15 cellular contexts compared by ENCODE assay signal in genomic region chr5:80093796-80094195, GRCh38. TPM values are rescaled to one million over a fixed set of nuclear protein-coding genes. Genes with fewer than 3 reads are reported as not detected.
A peak's percentile ranks its signal among the peaks of the same experiment; 100 is the strongest.
DNase-seq lines count a peak whose midpoint lies in the region; ATAC-seq, FAIRE-seq and TF ChIP-seq lines count a peak whose summit lies in the region.
"Had no signal": no experiment of that assay in that cellular context is flagged by ENCODE, and none has a peak within 500 bp of the region (broad histone marks: within the 10 kb centered on the region; RNA-seq: fewer than 3 reads in every experiment).

No MANE protein-coding gene starts in this region.

- H3K36me3 ChIP-seq in DND-41 (ENCODE audit: insufficient read depth, low read length): no peaks in the 10 kb centered on the region
- H3K36me3 ChIP-seq in KOPT-K1 (ENCODE audit: insufficient read depth, low read length): no peaks in the 10 kb centered on the region
- no peaks in the 10 kb centered on the region for H3K36me3 ChIP-seq in iPS-20b (ENCODE audit: insufficient read depth, low read depth, low read length)
- no peaks in the 10 kb centered on the region for H3K36me3 ChIP-seq in pancreas

- H3K9ac ChIP-seq in DND-41 (ENCODE audit: low read depth, low read length) (no peak overlapping the region), iPS-20b (ENCODE audit: low read depth, low read length) (peak overlapping the region; percentile 30; the same call in 1 of the 2 replicates)

- H2AFZ ChIP-seq in DND-41 (ENCODE audit: low read depth, low read length): 0 out of 2 replicates have a peak overlapping the region, but pooled peaks have one; percentile 21

- H3K4me1 ChIP-seq in DND-41 (ENCODE audit: insufficient read depth, low read length): peaks cover 12% of the 10 kb centered on the region
- H3K4me1 ChIP-seq in iPS-20b (ENCODE audit: insufficient read depth, low read length): peaks cover 18% of the 10 kb centered on the region; the same call in 1 of the 2 replicates
- H3K4me1 ChIP-seq in pancreas: no peaks in the 10 kb centered on the region

- intact Hi-C loops in pancreas (cut with DNase I): loop anchor here in 2 of 3 donors (5.0 to 10.0 kb wide), 3 partner anchors 81 to 214 kb away; no protein-coding TSS in a partner anchor

- no peak for FAIRE-seq in pancreas (lab: Jason Lieb, UNC)
- FAIRE-seq: bronchial epithelial cell, GM18507 had no signal

- H3K4me3 ChIP-seq in DND-41 (ENCODE audit: low read depth in 1 of 2, low read length in 2 of 2): no peak overlapping the region
- H3K4me3 ChIP-seq in iPS-20b (ENCODE audit: low read length): no peak overlapping the region
- H3K4me3 ChIP-seq in pancreas: no peak overlapping the region
- H3K4me3 ChIP-seq: SK-N-MC had no signal

- H3K27ac ChIP-seq in DND-41 (ENCODE audit: low read length) (peak overlapping the region; percentile 15), KOPT-K1 (ENCODE audit: low read depth, low read length, poor library complexity, severe bottlenecking) (peak overlapping the region; percentile 89), iPS-20b (ENCODE audit: low read length) (no peak overlapping the region), pancreas (peak overlapping the region in 3 of 4 donors; percentile 23 to 55 (median 47)), substantia nigra (ENCODE audit: low read depth, low read length, poor library complexity, severe bottlenecking) (no peak overlapping the region)
- H3K27ac ChIP-seq: SK-N-MC had no signal

- no peaks in the 10 kb centered on the region for H3K9me3 ChIP-seq in DND-41 (ENCODE audit: insufficient read depth, low read length, severe bottlenecking)
- no peaks in the 10 kb centered on the region for H3K9me3 ChIP-seq in KOPT-K1 (ENCODE audit: insufficient read depth, low read length, poor library complexity, severe bottlenecking)
- H3K9me3 ChIP-seq in iPS-20b (ENCODE audit: insufficient read depth, low read depth, low read length): no peaks in the 10 kb centered on the region
- H3K9me3 ChIP-seq in pancreas: no peaks in the 10 kb centered on the region

- no peak overlapping the region for H3K4me2 ChIP-seq in DND-41 (ENCODE audit: insufficient read depth, low read length)

- H3K27me3 ChIP-seq in DND-41 (ENCODE audit: insufficient read depth, low read length, poor library complexity) (no peaks in the 10 kb centered on the region), iPS-20b (ENCODE audit: insufficient read depth, low read length) (no peaks in the 10 kb centered on the region), pancreas (no peaks in the 10 kb centered on the region)

- no peaks in the 10 kb centered on the region for H4K20me1 ChIP-seq in DND-41 (ENCODE audit: insufficient read depth, low read length)

- DNase-seq in DND-41 (no peak), pancreas (peak in 1 of 6 donors; percentile 16), NCI-H1092 (lab: John Stamatoyannopoulos, UW) (no peak), substantia nigra (lab: John Stamatoyannopoulos, UW) (no peak)
- DNase-seq: activated naive CD4-positive, alpha-beta T cell treated with anti-CD3 and anti-CD28 coated beads, Interleukin-2, amount 10 ng/mL, durations not matched to agents 7 days and 5 days; effector CD8-positive, alpha-beta T cell; NCI-H1417; NCI-H446 treated with DMSO at 0.1 percent for 48 hours had no signal

- 25 to 32% methylated on average over 8 of the region's 8 CpGs for WGBS in pancreas, 2 donors

- ATAC-seq in DND-41 (ENCODE audit: insufficient read depth, low read depth) (no peak), pancreas (peak in 3 of 4 donors; percentile 49 to 79 (median 74)), GM21360 (IDR thresholded peaks at IDR 0.05; ENCODE audit: unreplicated experiment) (no peak)

- H3K79me2 ChIP-seq in DND-41 (ENCODE audit: insufficient read depth, low read length): no peaks in the 10 kb centered on the region

- no peak for TF ChIP-seq CTCF in DND-41 (IDR thresholded peaks at IDR 0.05; ENCODE audit: borderline replicate concordance, extremely low read depth, low read length, poor library complexity, severe bottlenecking)
- no peak for TF ChIP-seq CTCF in pancreas (IDR thresholded peaks at IDR 0.05)

RNA-seq across cellular contexts. Expression of gene THBS4, which starts 58.6 kb away (rescaled TPM):
- total RNA-seq in pancreas: 10 to 100 TPM in 3 of 6 donors, 1 to 10 TPM in 3; 3.7 to 56.8 (median 7.9) TPM
- polyA plus RNA-seq in pancreas: 10 to 100 TPM in 1 of 2 donors, 1 to 10 TPM in 1; 6.1 to 30.4 TPM
- polyA plus RNA-seq: CD14-positive monocyte had no signal

Comparison
In these comparisons a context has a peak if more than half of its experiments do, and no peak if none do; other contexts are left out.
1. ATAC-seq: peak in pancreas (3 of 4); none in DND-41 (single experiment) and GM21360 (single experiment).
2. H3K27ac ChIP-seq: peak in DND-41 (single experiment), KOPT-K1 (single experiment) and pancreas (3 of 4); none in iPS-20b (single experiment) and substantia nigra (single experiment).